ENCODE assay signal across 11 cellular contexts in genomic region chr13:33367931-33368330, GRCh38.
A peak's percentile ranks its signal among the peaks of the same experiment; 100 is the strongest.
DNase-seq lines count a peak whose midpoint lies in the region; ATAC-seq and TF ChIP-seq lines count a peak whose summit lies in the region.
"Had no signal": no experiment of that assay in that cellular context is flagged by ENCODE, and none has a peak within 500 bp of the region (broad histone marks: within the 10 kb centered on the region; RNA-seq: fewer than 3 reads in every experiment).

No MANE protein-coding gene starts in this region.

- H3K4me1 Mint-ChIP-seq in activated B cell treated with CpG ODN at 0.5 μM for 24 hours, result peaks cover 27% of the 10 kb centered on the region

- peak; percentile 38 for DNase-seq in DMS79 treated with DMSO at 0.1 percent for 48 hours (lab: John Stamatoyannopoulos, UW)
- no peak for DNase-seq in DMS79 (lab: John Stamatoyannopoulos, UW)
- no peak for DNase-seq in activated B cell treated with CpG ODN at 0.5 μM for 24 hours
- DNase-seq in stimulated activated naive CD8-positive, alpha-beta T cell treated with anti-CD3 and anti-CD28 coated beads, Interleukin-15, Interleukin-2, amounts not matched to agents 100 U/mL and 50 U/mL, for 24 hours, result no peak
- no peak for DNase-seq in mucosa of gallbladder (ENCODE audit: low spot score)
- no peak for DNase-seq in LoVo (ENCODE audit: low spot score)
- no peak for DNase-seq in MG63
- DNase-seq: hippocampal formation, T-helper 9 cell had no signal

- ATAC-seq in HG03378 (IDR thresholded peaks at IDR 0.05; ENCODE audit: unreplicated experiment) (peak; percentile 66), activated B cell treated with CpG ODN at 0.5 μM for 24 hours (ENCODE audit: low read depth) (peak; percentile 78)
- ATAC-seq in stimulated activated naive CD8-positive, alpha-beta T cell treated with anti-CD3 and anti-CD28 coated beads, Interleukin-15, Interleukin-2, amounts not matched to agents 100 U/mL and 50 U/mL, for 24 hours, result peak; percentile 63

- CTCF ChIA-PET in activated B cell treated with CpG ODN at 0.5 μM for 24 hours (lab: Charles Lee), result no interaction called here

- H3K27ac Mint-ChIP-seq in activated B cell treated with CpG ODN at 0.5 μM for 24 hours, result no peak overlapping the region
- H3K27ac Mint-ChIP-seq: type B pancreatic cell had no signal

- H3K27me3 ChIP-seq in MG63, result no peaks in the 10 kb centered on the region

- H3K27me3 Mint-ChIP-seq in activated B cell treated with CpG ODN at 0.5 μM for 24 hours, result no peaks in the 10 kb centered on the region

- no peak overlapping the region for H3K4me3 ChIP-seq in MG63

- no peak for TF ChIP-seq CTCF in activated B cell treated with CpG ODN at 0.5 μM for 24 hours (IDR thresholded peaks at IDR 0.05)

- no peak overlapping the region for H3K4me3 Mint-ChIP-seq in activated B cell treated with CpG ODN at 0.5 μM for 24 hours
- H3K4me3 Mint-ChIP-seq: type B pancreatic cell had no signal

- intact Hi-C loops in activated B cell treated with CpG ODN at 0.5 μM for 24 hours (cut with micrococcal nuclease), result no loop called here

- H3K9me3 ChIP-seq in MG63, result no peaks in the 10 kb centered on the region

- no peaks in the 10 kb centered on the region for H3K36me3 Mint-ChIP-seq in activated B cell treated with CpG ODN at 0.5 μM for 24 hours (ENCODE audit: low read depth)
- H3K36me3 Mint-ChIP-seq: type B pancreatic cell had no signal

- POLR2A ChIA-PET in activated B cell treated with CpG ODN at 0.5 μM for 24 hours (lab: Charles Lee), result interaction anchor here (1.7 kb wide), 1 partner anchor 175 kb away, joined by 4 read pairs; no protein-coding TSS in a partner anchor

- no peaks in the 10 kb centered on the region for H3K9me3 Mint-ChIP-seq in activated B cell treated with CpG ODN at 0.5 μM for 24 hours
- H3K9me3 Mint-ChIP-seq: type B pancreatic cell had no signal

- H3K36me3 ChIP-seq in MG63, result no peaks in the 10 kb centered on the region
